In the genomic region with DNA sequence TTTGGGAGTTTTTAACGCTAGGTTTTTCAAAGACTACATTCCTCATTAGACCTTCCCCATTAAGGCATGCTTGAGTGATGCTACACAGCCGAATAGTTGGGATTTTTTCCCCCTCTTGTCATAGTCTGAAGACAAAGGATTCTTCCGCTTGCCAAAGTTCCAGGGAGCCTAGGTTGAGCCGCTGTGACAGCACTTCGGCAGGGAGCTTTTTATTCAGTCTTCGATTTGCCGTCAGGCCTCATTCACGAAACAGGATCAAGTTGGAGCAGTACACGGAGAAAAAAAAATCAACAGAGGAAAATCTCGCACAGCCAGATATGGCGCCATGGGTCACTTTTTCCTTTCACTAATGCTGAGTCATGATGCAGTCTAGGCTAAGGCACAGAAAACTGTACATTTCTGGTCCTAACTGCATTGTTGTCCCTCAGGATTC, we compare ENCODE assay signal across 12 cellular contexts. TPM values are rescaled to one million over a fixed set of nuclear protein-coding genes. Genes with fewer than 3 reads are reported as not detected.
A peak's percentile ranks its signal among the peaks of the same experiment; 100 is the strongest.
DNase-seq lines count a peak whose midpoint lies in the region; ATAC-seq and TF ChIP-seq lines count a peak whose summit lies in the region.
"Had no signal": no experiment of that assay in that cellular context is flagged by ENCODE, and none has a peak within 500 bp of the region (broad histone marks: within the 10 kb centered on the region; RNA-seq: fewer than 3 reads in every experiment).

No MANE protein-coding gene starts in this region.

- no peaks in the 10 kb centered on the region for H3K27me3 Mint-ChIP-seq in osteocyte (ENCODE audit: unreplicated experiment)

- H3K4me1 Mint-ChIP-seq in osteocyte (ENCODE audit: unreplicated experiment): peaks cover 17% of the 10 kb centered on the region
- H3K4me1 Mint-ChIP-seq: central memory CD8-positive, alpha-beta T cell had no signal

- peaks cover 6% of the 10 kb centered on the region for H3K36me3 Mint-ChIP-seq in osteocyte (ENCODE audit: unreplicated experiment)

- H3K4me3 Mint-ChIP-seq in osteocyte (ENCODE audit: unreplicated experiment): peak overlapping the region; percentile 57
- H3K4me3 Mint-ChIP-seq: central memory CD8-positive, alpha-beta T cell had no signal

- H3K4me3 ChIP-seq in cardiac muscle cell (no peak overlapping the region), spleen (no peak overlapping the region)

- ATAC-seq in HG03095 (IDR thresholded peaks at IDR 0.05; ENCODE audit: unreplicated experiment): no peak

- DNase-seq in EL (peak; percentile 64), cardiac muscle cell (ENCODE audit: low read depth in 1 of 2, low spot score in 1 of 2) (peak; percentile 32 to 91), osteocyte (ENCODE audit: extremely low spot score, unreplicated experiment) (no peak), spleen (no peak), AML-193 (lab: John Stamatoyannopoulos, UW) (no peak), pons (ENCODE audit: low spot score) (no peak)
- DNase-seq: activated CD4-positive, CD25-positive, alpha-beta regulatory T cell treated with anti-CD3 and anti-CD28 coated beads, Interleukin-2, amount 50 U/mL, for 72 hours; DMS153; NCI-H774 had no signal

- TF ChIP-seq POLR2A in spleen (IDR thresholded peaks at IDR 0.05): no peak

- H3K27ac Mint-ChIP-seq in osteocyte (ENCODE audit: unreplicated experiment): peak overlapping the region; percentile 99

- H3K4me1 ChIP-seq in cardiac muscle cell (ENCODE audit: low read depth): peaks cover 11% of the 10 kb centered on the region
- H3K4me1 ChIP-seq in spleen: no peaks in the 10 kb centered on the region

- no peaks in the 10 kb centered on the region for H3K9me3 ChIP-seq in cardiac muscle cell (ENCODE audit: low read depth)
- H3K9me3 ChIP-seq in spleen: peaks cover 0 to 21% (median 17%) of the 10 kb centered on the region in 8 donors

- WGBS in spleen, 5 donors: 79 to 85% (median 79%) methylated on average over 11 of the region's 11 CpGs

- H3K9me3 Mint-ChIP-seq in osteocyte (ENCODE audit: unreplicated experiment): peaks cover 14% of the 10 kb centered on the region

- no peaks in the 10 kb centered on the region for H3K27me3 ChIP-seq in cardiac muscle cell
- no peaks in the 10 kb centered on the region for H3K27me3 ChIP-seq in spleen (replicated peaks in 1 of 7)

- TF ChIP-seq CTCF in cardiac muscle cell (IDR thresholded peaks at IDR 0.05; ENCODE audit: low read depth, low read length): no peak
- TF ChIP-seq CTCF in osteocyte (IDR thresholded peaks at IDR 0.05): no peak
- TF ChIP-seq CTCF in spleen (IDR thresholded peaks at IDR 0.05 in 8 of 11, conservative IDR thresholded peaks at IDR 0.05 in 3 of 11): no peak

- intact Hi-C loops in spleen (cut with DNase I; ENCODE audit: low total_unique reads): no loop called here

- H3K27ac ChIP-seq in angular gyrus (ENCODE audit: low read depth, low read length) (peak overlapping the region; percentile 59), cardiac muscle cell (peak overlapping the region; percentile 20), spleen (no peak overlapping the region)

- H3K36me3 ChIP-seq in cardiac muscle cell (no peaks in the 10 kb centered on the region), spleen (no peaks in the 10 kb centered on the region)

RNA-seq across cellular contexts. Expression of a gene that starts 24.3 kb away (rescaled TPM):
- total RNA-seq in cardiac muscle cell (43.4 and 47.7 TPM in 2 replicates), osteocyte (3.8 and 4.8 TPM in 2 replicates), spleen (10 to 100 TPM in 4 of 7 donors, 1 to 10 TPM in 3; 6.9 to 23.9 (median 11.8) TPM)
- polyA plus RNA-seq in cardiac muscle cell (13.7 and 21.6 TPM in 2 replicates), spleen (1 to 10 TPM in 1 of 3 donors, under 1 TPM in 2; 0.37 to 1.2 (median 0.44) TPM)

RNA-seq across cellular contexts. Expression of a gene that starts 38.4 kb away (rescaled TPM):
- total RNA-seq in cardiac muscle cell: not detected in 2 replicates
- polyA plus RNA-seq in cardiac muscle cell: 0.06 TPM in 1 of 2 replicates, not detected in the other
- not detected in 2 replicates for total RNA-seq in osteocyte
- total RNA-seq in spleen: under 1 TPM in 5 of 7 donors, not detected in 2; 0.10 to 0.24 (median 0.20) TPM
- polyA plus RNA-seq in spleen: under 1 TPM in 1 of 3 donors, not detected in 2; 0.02 TPM

Comparison
In these comparisons a context has a peak if more than half of its experiments do, and no peak if none do; other contexts are left out.
1. DNase-seq: peak in EL (single experiment) and cardiac muscle cell (2 of 2); none in osteocyte (single experiment), spleen (single experiment), AML-193 (0 of 2) and pons (single experiment).
2. H3K27ac ChIP-seq: peak in angular gyrus (single experiment) and cardiac muscle cell (single experiment); none in spleen (0 of 8).